Comparison of ENCODE assay signal across 9 cellular contexts in genomic region chr10:70381491-70382421, GRCh38. TPM values are rescaled to one million over a fixed set of nuclear protein-coding genes. Genes with fewer than 3 reads are reported as not detected.
DNase-seq lines count a peak whose midpoint lies in the region; ATAC-seq and TF ChIP-seq lines count a peak whose summit lies in the region.
"Had no signal": no experiment of that assay in that cellular context is flagged by ENCODE, and none has a peak within 500 bp of the region (broad histone marks: within the 10 kb centered on the region; RNA-seq: fewer than 3 reads in every experiment).

No MANE protein-coding gene starts in this region.

- H3K27ac Mint-ChIP-seq in activated T-cell treated with anti-CD3 and anti-CD28 coated beads, Interleukin-2, amount 50 U/mL, for 72 hours = no peak overlapping the region
- H3K27ac Mint-ChIP-seq in natural killer cell = no peak overlapping the region

- DNase-seq in activated T-cell treated with anti-CD3 and anti-CD28 coated beads for 48 hours (ENCODE audit: low read depth) (peak; percentile 30), activated T-cell treated with anti-CD3 and anti-CD28 coated beads for 4 hours (no peak), NCI-H1694 (lab: John Stamatoyannopoulos, UW) (peak; percentile 59), fibroblast of peridontal ligament (ENCODE audit: extremely low read depth) (peak; percentile 7), natural killer cell (peak; percentile 24), ureter (ENCODE audit: low spot score) (peak; percentile 46)
- DNase-seq in activated T-cell treated with anti-CD3 and anti-CD28 coated beads, Interleukin-2, amount 50 U/mL, for 72 hours = peak; percentile 49 to 53

- H3K36me3 Mint-ChIP-seq in activated T-cell treated with anti-CD3 and anti-CD28 coated beads, Interleukin-2, amount 50 U/mL, for 72 hours (ENCODE audit: insufficient read depth in 2 of 2) = peaks cover 0 to 2% of the 10 kb centered on the region in 2 donors
- no peaks in the 10 kb centered on the region for H3K36me3 Mint-ChIP-seq in natural killer cell

- peaks cover 27% of the 10 kb centered on the region for H3K4me1 Mint-ChIP-seq in activated T-cell treated with anti-CD3 and anti-CD28 coated beads, Interleukin-2, amount 50 U/mL, for 72 hours (ENCODE audit: low read depth)
- H3K4me1 Mint-ChIP-seq in natural killer cell = peaks cover 6 to 12% of the 10 kb centered on the region in 2 donors

- no peaks in the 10 kb centered on the region for H3K9me3 Mint-ChIP-seq in activated T-cell treated with anti-CD3 and anti-CD28 coated beads, Interleukin-2, amount 50 U/mL, for 72 hours
- no peaks in the 10 kb centered on the region for H3K9me3 Mint-ChIP-seq in natural killer cell

- intact Hi-C loops in natural killer cell (cut with micrococcal nuclease) = no loop called here

- TF ChIP-seq CTCF in natural killer cell (IDR thresholded peaks at IDR 0.05) = no peak

- peak overlapping the region; percentile 88 to 91 for H3K4me3 Mint-ChIP-seq in activated T-cell treated with anti-CD3 and anti-CD28 coated beads, Interleukin-2, amount 50 U/mL, for 72 hours
- peak overlapping the region; percentile 89 for H3K4me3 Mint-ChIP-seq in natural killer cell

- peaks cover 5% of the 10 kb centered on the region for H3K27me3 Mint-ChIP-seq in activated T-cell treated with anti-CD3 and anti-CD28 coated beads, Interleukin-2, amount 50 U/mL, for 72 hours (ENCODE audit: low read depth)
- peaks cover 0 to 7% of the 10 kb centered on the region in 2 donors for H3K27me3 Mint-ChIP-seq in natural killer cell (ENCODE audit: low read depth in 2 of 2)

- ATAC-seq in HG02642 (IDR thresholded peaks at IDR 0.05; ENCODE audit: poor library complexity, unreplicated experiment) = peak; percentile 42
- peak; percentile 54 for ATAC-seq in activated T-cell treated with anti-CD3 and anti-CD28 coated beads, Interleukin-2, amount 50 U/mL, for 72 hours (replicated peaks in 1 of 2)
- ATAC-seq in natural killer cell = peak; percentile 31 to 40 (median 40)

RNA-seq across cellular contexts. Expression of gene LRRC20, which starts 0.7 kb away (rescaled TPM):
- total RNA-seq in activated T-cell treated with anti-CD3 and anti-CD28 coated beads, Interleukin-2, amount 50 U/mL, for 72 hours = 1 to 10 TPM; 3.6 to 5.8 TPM
- total RNA-seq in natural killer cell = 1 to 10 TPM; 1.2 to 1.5 (median 1.3) TPM
- total RNA-seq in ureter = 5.4 TPM

RNA-seq across cellular contexts. Expression of gene EIF4EBP2, which starts 22.2 kb away (rescaled TPM):
- total RNA-seq in activated T-cell treated with anti-CD3 and anti-CD28 coated beads, Interleukin-2, amount 50 U/mL, for 72 hours = 10 to 100 TPM; 23.6 to 24.3 TPM
- total RNA-seq in natural killer cell (10 to 100 TPM; 60.6 to 71.6 (median 71.1) TPM), ureter (81.6 TPM)

RNA-seq across cellular contexts. Expression of gene NODAL, which starts 59.7 kb away (rescaled TPM):
- total RNA-seq in activated T-cell treated with anti-CD3 and anti-CD28 coated beads, Interleukin-2, amount 50 U/mL, for 72 hours = not detected
- not detected for total RNA-seq in natural killer cell
- total RNA-seq in ureter = not detected
- total RNA-seq: pulmonary artery endothelial cell had no signal
